In genomic region chr9:136550439-136551085, GRCh38 we compare ENCODE assay signal across 11 cellular contexts. TPM values are rescaled to one million over a fixed set of nuclear protein-coding genes. Genes with fewer than 3 reads are reported as not detected.
DNase-seq lines count a peak whose midpoint lies in the region; ATAC-seq and TF ChIP-seq lines count a peak whose summit lies in the region.
"Had no signal": no experiment of that assay in that cellular context is flagged by ENCODE, and none has a peak within 500 bp of the region (broad histone marks: within the 10 kb centered on the region; RNA-seq: fewer than 3 reads in every experiment).

No MANE protein-coding gene starts in this region.

- H3K9me3 ChIP-seq in gastroesophageal sphincter (no peaks in the 10 kb centered on the region), stomach (no peaks in the 10 kb centered on the region), GM23248 (ENCODE audit: low read depth) (no peaks in the 10 kb centered on the region)

- TF ChIP-seq POLR2A in gastroesophageal sphincter (IDR thresholded peaks at IDR 0.05) (no peak), stomach (IDR thresholded peaks at IDR 0.05) (no peak)

- DNase-seq in GM23338 (ENCODE audit: low spot score) (no peak), RPMI8226 (peak; percentile 64), stomach (no peak), mucosa of gallbladder (ENCODE audit: low spot score) (no peak), GM23248 (no peak)
- DNase-seq: activated CD8-positive, alpha-beta T cell treated with anti-CD3 and anti-CD28 coated beads for 36 hours; NCI-H1092; NCI-H69; T-cell had no signal

- H3K36me3 ChIP-seq in GM23338 (ENCODE audit: insufficient read depth) (no peaks in the 10 kb centered on the region), gastroesophageal sphincter (no peaks in the 10 kb centered on the region), stomach (no peaks in the 10 kb centered on the region), GM23248 (ENCODE audit: low read depth) (no peaks in the 10 kb centered on the region)

- H3F3A ChIP-seq in GM23338 (replicated peaks; ENCODE audit: low read depth): peaks cover 4% of the 10 kb centered on the region
- H3F3A ChIP-seq in GM23248 (ENCODE audit: insufficient read depth): peaks cover 8% of the 10 kb centered on the region

- H3K9me3 Mint-ChIP-seq in GM23338: no peaks in the 10 kb centered on the region; the same call in 2 of the 3 replicates
- H3K9me3 Mint-ChIP-seq: activated CD8-positive, alpha-beta T cell treated with anti-CD3 and anti-CD28 coated beads for 36 hours; T-cell had no signal

- no peak overlapping the region for H3K9ac ChIP-seq in GM23248

- TF ChIP-seq EP300 in gastroesophageal sphincter (IDR thresholded peaks at IDR 0.05) (no peak), stomach (IDR thresholded peaks at IDR 0.05) (no peak)

- no peaks in the 10 kb centered on the region for H3K36me3 Mint-ChIP-seq in GM23338 (ENCODE audit: low read depth)
- H3K36me3 Mint-ChIP-seq: T-cell had no signal

- H2AFZ ChIP-seq in GM23338 (no peak overlapping the region), GM23248 (no peak overlapping the region)

- H3K27me3 ChIP-seq in GM23338 (ENCODE audit: insufficient read depth) (no peaks in the 10 kb centered on the region), gastroesophageal sphincter (no peaks in the 10 kb centered on the region), stomach (no peaks in the 10 kb centered on the region), GM23248 (replicated peaks; ENCODE audit: insufficient read depth) (no peaks in the 10 kb centered on the region)

- H3K4me3 ChIP-seq in GM23338 (no peak overlapping the region), gastroesophageal sphincter (peak overlapping the region in 1 of 2 donors; percentile 98), stomach (peak overlapping the region in 2 of 4 donors; percentile 17 to 90), GM23248 (no peak overlapping the region)

- H4K20me1 ChIP-seq in GM23338 (replicated peaks; ENCODE audit: insufficient read depth): no peaks in the 10 kb centered on the region
- H4K20me1 ChIP-seq in GM23248 (ENCODE audit: insufficient read depth): no peaks in the 10 kb centered on the region

- peaks cover 20% of the 10 kb centered on the region for H3K4me1 ChIP-seq in GM23338 (ENCODE audit: insufficient read depth)
- peaks cover 4 to 95% (median 53%) of the 10 kb centered on the region in 3 donors for H3K4me1 ChIP-seq in gastroesophageal sphincter
- H3K4me1 ChIP-seq in stomach: peaks cover 45 to 93% (median 66%) of the 10 kb centered on the region in 4 donors
- peaks cover 27% of the 10 kb centered on the region for H3K4me1 ChIP-seq in GM23248 (ENCODE audit: insufficient read depth)

- H3K27ac Mint-ChIP-seq in GM23338: peak overlapping the region; percentile 74; the same call in 1 of the 2 replicates
- H3K27ac Mint-ChIP-seq: activated CD8-positive, alpha-beta T cell treated with anti-CD3 and anti-CD28 coated beads for 36 hours; T-cell had no signal

- H3K27me3 Mint-ChIP-seq in GM23338 (ENCODE audit: insufficient read depth, low read depth, poor library complexity): peaks cover 38% of the 10 kb centered on the region
- H3K27me3 Mint-ChIP-seq: activated CD8-positive, alpha-beta T cell treated with anti-CD3 and anti-CD28 coated beads for 36 hours; T-cell had no signal

- ATAC-seq in GM23338: peak; percentile 0; the same call in 1 of the 3 replicates
- ATAC-seq in gastroesophageal sphincter: no peak
- no peak for ATAC-seq in GM18870 (IDR thresholded peaks at IDR 0.05; ENCODE audit: unreplicated experiment)
- ATAC-seq: activated CD8-positive, alpha-beta T cell treated with anti-CD3 and anti-CD28 coated beads for 36 hours; T-cell had no signal

- H3K9me2 ChIP-seq in GM23338 (ENCODE audit: insufficient read depth) (no peaks in the 10 kb centered on the region), GM23248 (ENCODE audit: insufficient read depth) (no peaks in the 10 kb centered on the region)

- no peak overlapping the region for H3K4me3 Mint-ChIP-seq in GM23338
- H3K4me3 Mint-ChIP-seq: activated CD8-positive, alpha-beta T cell treated with anti-CD3 and anti-CD28 coated beads for 36 hours had no signal

- intact Hi-C loops in stomach (cut with DNase I; ENCODE audit: low total_unique reads): no loop called here

- peaks cover 47% of the 10 kb centered on the region for H3K4me1 Mint-ChIP-seq in GM23338

- in situ Hi-C loops in GM23248 (cut with MboI): no loop called here

- no peak overlapping the region for H3K27ac ChIP-seq in GM23338 (ENCODE audit: low read depth)
- peak overlapping the region; percentile 94 to 100 (median 97) for H3K27ac ChIP-seq in gastroesophageal sphincter
- peak overlapping the region in 4 of 5 donors; percentile 83 to 98 (median 96) for H3K27ac ChIP-seq in stomach
- H3K27ac ChIP-seq in GM23248: no peak overlapping the region

- no CpG with 5 or more reads among the region's 11 CpGs for WGBS in gastroesophageal sphincter (ENCODE audit: low coverage in 1 of 2), 2 donors
- 65 to 88% (median 84%) methylated on average over 6 to 11 of the region's 11 CpGs for WGBS in stomach, 5 donors
- WGBS in GM23248 (ENCODE audit: low coverage in 1 of 2, low lambda C conversion rate in 2 of 2, missing lambda C conversion rate in 2 of 2), 2 experiments: 78 to 81% methylated on average over 11 of the region's 11 CpGs

- H3K79me2 ChIP-seq in GM23338 (replicated peaks; ENCODE audit: insufficient read depth) (no peaks in the 10 kb centered on the region), GM23248 (ENCODE audit: insufficient read depth) (no peaks in the 10 kb centered on the region)

- no peak overlapping the region for H3K4me2 ChIP-seq in GM23338
- H3K4me2 ChIP-seq in GM23248 (ENCODE audit: unreplicated experiment): no peak overlapping the region

- no peak for TF ChIP-seq CTCF in GM23338 (conservative IDR thresholded peaks at IDR 0.05; ENCODE audit: low read depth in 2 of 2)
- TF ChIP-seq CTCF in gastroesophageal sphincter (IDR thresholded peaks at IDR 0.05): no peak
- no peak for TF ChIP-seq CTCF in stomach (IDR thresholded peaks at IDR 0.05)

TF ChIP-seq in GM23338, 12 proteins besides CTCF, POLR2A, EP300 and RAD21:
- TF ChIP-seq CREB1 (CRISPR knock-in tag; IDR thresholded peaks at IDR 0.05; ENCODE audit: low read depth) (no peak), STAT1 (IDR thresholded peaks at IDR 0.05; ENCODE audit: unreplicated experiment) (no peak), EZH2 (IDR thresholded peaks at IDR 0.05; ENCODE audit: low read depth, unreplicated experiment) (no peak), ZNF114 (CRISPR knock-in tag; IDR thresholded peaks at IDR 0.05) (no peak), POLR2AphosphoS5 (IDR thresholded peaks at IDR 0.05; ENCODE audit: low read depth) (no peak), REST (IDR thresholded peaks at IDR 0.05; ENCODE audit: unreplicated experiment) (no peak), EZH2phosphoT487 (IDR thresholded peaks at IDR 0.05; ENCODE audit: unreplicated experiment) (no peak), JUNB (IDR thresholded peaks at IDR 0.05; ENCODE audit: unreplicated experiment) (no peak), ETS1 (IDR thresholded peaks at IDR 0.05) (no peak), ZNF331 (CRISPR knock-in tag; IDR thresholded peaks at IDR 0.05; ENCODE audit: low read depth) (no peak)

RNA-seq across cellular contexts. Expression of gene NOTCH1, which starts 4.7 kb away (rescaled TPM):
- total RNA-seq in GM23338 (2014; rRNA removed; shearing (Covaris generic)): 78.7 and 97.2 TPM in 2 replicates
- 9.9 and 10.3 TPM in 2 replicates for polyA plus RNA-seq in GM23338 (2016; fragmentation: Nextera tagmentation; extraction: Ambion mirVana)
- total RNA-seq in gastroesophageal sphincter: 10 to 100 TPM; 31.1 to 72.1 (median 44.0) TPM
- total RNA-seq in stomach: 100 to 1,000 TPM in 1 of 5 donors, 10 to 100 TPM in 4; 18.4 to 338 (median 62.5) TPM
- polyA plus RNA-seq in stomach: 1 to 10 TPM; 1.4 to 7.9 (median 2.3) TPM
- total RNA-seq in mucosa of gallbladder: 51.6 TPM
- total RNA-seq in GM23248 (2014; rRNA removed; shearing (Covaris generic)): 5.2 and 5.7 TPM in 2 replicates
- polyA plus RNA-seq in GM23248 (2016; fragmentation: Nextera tagmentation; extraction: Ambion mirVana): 1.5 TPM in 2 replicates

Comparison
In these comparisons a context has a peak if more than half of its experiments do, and no peak if none do; other contexts are left out.
1. H3K27ac ChIP-seq: peak in gastroesophageal sphincter (4 of 4) and stomach (4 of 5); none in GM23338 (single experiment) and GM23248 (single experiment).